Comparison of ENCODE assay signal across 14 cellular contexts in genomic region chr10:77702166-77702565, GRCh38.
DNase-seq lines count a peak whose midpoint lies in the region; ATAC-seq and TF ChIP-seq lines count a peak whose summit lies in the region.
"Had no signal": no experiment of that assay in that cellular context is flagged by ENCODE, and none has a peak within 500 bp of the region (broad histone marks: within the 10 kb centered on the region; RNA-seq: fewer than 3 reads in every experiment).

No MANE protein-coding gene starts in this region.

- no peak for ATAC-seq in psoas muscle
- ATAC-seq in GM21381 (IDR thresholded peaks at IDR 0.05; ENCODE audit: unreplicated experiment): no peak

- H3K4me3 ChIP-seq in Karpas-422 (ENCODE audit: low read length) (no peak overlapping the region), mammary epithelial cell (replicated peaks in 1 of 3; ENCODE audit: insufficient read depth in 1 of 3, low read depth in 2 of 3, low read length in 3 of 3) (no peak overlapping the region), psoas muscle (no peak overlapping the region)
- H3K4me3 ChIP-seq: transverse colon had no signal

- H4K20me1 ChIP-seq in Karpas-422 (ENCODE audit: insufficient read depth, low read depth, low read length) (no peaks in the 10 kb centered on the region), mammary epithelial cell (ENCODE audit: insufficient read depth, low read length) (no peaks in the 10 kb centered on the region)

- 0 out of 2 replicates have a peak overlapping the region, but pooled peaks have one; percentile 5 for H2AFZ ChIP-seq in Karpas-422 (ENCODE audit: low read length)
- peak overlapping the region; percentile 34 for H2AFZ ChIP-seq in mammary epithelial cell (ENCODE audit: low read depth, low read length)

- H3K4me2 ChIP-seq in Karpas-422 (ENCODE audit: low read depth, low read length, poor library complexity, severe bottlenecking): no peak overlapping the region
- peak overlapping the region; percentile 12 for H3K4me2 ChIP-seq in mammary epithelial cell (ENCODE audit: insufficient read depth, low read depth, low read length)
- H3K4me2 ChIP-seq: KMS-11 had no signal

- no peak overlapping the region for H3K27ac ChIP-seq in Karpas-422 (ENCODE audit: low read length)
- H3K27ac ChIP-seq in mammary epithelial cell (ENCODE audit: insufficient read depth, low read depth, low read length): no peak overlapping the region
- H3K27ac ChIP-seq in psoas muscle: no peak overlapping the region
- H3K27ac ChIP-seq: KMS-11, transverse colon had no signal

- dilution Hi-C loops in mammary epithelial cell (cut with HindIII; ENCODE audit: low sequenced_read_pairs): no loop called here

- H3K4me1 ChIP-seq in Karpas-422 (ENCODE audit: low read length) (peaks cover 33% of the 10 kb centered on the region), mammary epithelial cell (ENCODE audit: insufficient read depth, low read length) (peaks cover 15% of the 10 kb centered on the region), psoas muscle (no peaks in the 10 kb centered on the region)
- H3K4me1 ChIP-seq: transverse colon had no signal

- CTCF ChIA-PET in mammary epithelial cell (lab: Charles Lee; ENCODE audit: low non-redundant PET): no interaction called here

- H3K9ac ChIP-seq in Karpas-422 (ENCODE audit: low read length) (no peak overlapping the region), mammary epithelial cell (ENCODE audit: insufficient read depth, low read length) (no peak overlapping the region)
- H3K9ac ChIP-seq: KMS-11 had no signal

- H3K9me3 ChIP-seq in Karpas-422 (ENCODE audit: low read length) (no peaks in the 10 kb centered on the region), mammary epithelial cell (replicated peaks; ENCODE audit: insufficient read depth, low read length) (no peaks in the 10 kb centered on the region), psoas muscle (no peaks in the 10 kb centered on the region)
- H3K9me3 ChIP-seq: transverse colon had no signal

- no TSS peak for BruUV-seq in mammary epithelial cell (replicated peaks; lab: Mats Ljungman, UMichigan)

- in situ Hi-C loops in mammary epithelial cell (cut with MboI; ENCODE audit: low sequenced_read_pairs in 2 of 2): no loop called here

- intact Hi-C loops in mammary epithelial cell (cut with micrococcal nuclease): no loop called here
- intact Hi-C loops in psoas muscle (cut with DNase I): no loop called here

- no peaks in the 10 kb centered on the region for H3K27me3 ChIP-seq in Karpas-422 (ENCODE audit: low read length)
- H3K27me3 ChIP-seq in mammary epithelial cell (ENCODE audit: insufficient read depth, low read length): no peaks in the 10 kb centered on the region
- H3K27me3 ChIP-seq in psoas muscle (ENCODE audit: insufficient read depth in 3 of 3, low read length in 2 of 3): peaks cover 0 to 3% (median 0%) of the 10 kb centered on the region in 3 donors
- H3K27me3 ChIP-seq: transverse colon had no signal

- DNase-seq in GM04503 (ENCODE audit: low read depth) (peak; percentile 46), Karpas-422 (no peak), mammary epithelial cell (peak; percentile 86), non-pigmented ciliary epithelial cell (ENCODE audit: low read depth) (peak; percentile 65), psoas muscle (no peak), NCI-H146 (lab: John Stamatoyannopoulos, UW) (no peak), NCI-H524 (lab: John Stamatoyannopoulos, UW) (no peak)
- DNase-seq: activated T-cell treated with anti-CD3 and anti-CD28 coated beads, Interleukin-2, amount 50 U/mL, for 4 hours; cerebellar nuclear complex; DMS53; nephron progenitor cell; transverse colon had no signal

- no peaks in the 10 kb centered on the region for H3K36me3 ChIP-seq in Karpas-422 (ENCODE audit: insufficient read depth, low read length)
- no peaks in the 10 kb centered on the region for H3K36me3 ChIP-seq in mammary epithelial cell (ENCODE audit: insufficient read depth, low read length)
- H3K36me3 ChIP-seq in psoas muscle (ENCODE audit: insufficient read depth in 1 of 2, low read depth in 1 of 2): no peaks in the 10 kb centered on the region
- H3K36me3 ChIP-seq: transverse colon had no signal

- 4% methylated on average over 3 of the region's 3 CpGs for WGBS in mammary epithelial cell (ENCODE audit: low coverage, missing lambda C conversion rate)
- 58 to 66% (median 62%) methylated on average over 3 of the region's 3 CpGs for WGBS in psoas muscle, 3 donors

- H3K9me2 ChIP-seq in Karpas-422 (replicated peaks; ENCODE audit: insufficient read depth, low read length): no peaks in the 10 kb centered on the region

- TF ChIP-seq CTCF in mammary epithelial cell (conservative IDR thresholded peaks at IDR 0.05 in 1 of 2, IDR thresholded peaks at IDR 0.05 in 1 of 2; ENCODE audit: extremely low read depth in 1 of 2, insufficient read depth in 1 of 2, low read depth in 1 of 2, low read length in 2 of 2) (no peak), psoas muscle (IDR thresholded peaks at IDR 0.05) (no peak)

- no peaks in the 10 kb centered on the region for H3K79me2 ChIP-seq in Karpas-422 (ENCODE audit: low read length)
- H3K79me2 ChIP-seq in mammary epithelial cell (ENCODE audit: insufficient read depth, low read length): no peaks in the 10 kb centered on the region

Comparison
In these comparisons a context has a peak if more than half of its experiments do, and no peak if none do; other contexts are left out.
1. DNase-seq: peak in GM04503 (single experiment), mammary epithelial cell (single experiment) and non-pigmented ciliary epithelial cell (single experiment); none in Karpas-422 (single experiment), psoas muscle (0 of 2), NCI-H146 (single experiment) and NCI-H524 (0 of 2).